ENCODE assay signal across 1 cellular context in the genomic region with DNA sequence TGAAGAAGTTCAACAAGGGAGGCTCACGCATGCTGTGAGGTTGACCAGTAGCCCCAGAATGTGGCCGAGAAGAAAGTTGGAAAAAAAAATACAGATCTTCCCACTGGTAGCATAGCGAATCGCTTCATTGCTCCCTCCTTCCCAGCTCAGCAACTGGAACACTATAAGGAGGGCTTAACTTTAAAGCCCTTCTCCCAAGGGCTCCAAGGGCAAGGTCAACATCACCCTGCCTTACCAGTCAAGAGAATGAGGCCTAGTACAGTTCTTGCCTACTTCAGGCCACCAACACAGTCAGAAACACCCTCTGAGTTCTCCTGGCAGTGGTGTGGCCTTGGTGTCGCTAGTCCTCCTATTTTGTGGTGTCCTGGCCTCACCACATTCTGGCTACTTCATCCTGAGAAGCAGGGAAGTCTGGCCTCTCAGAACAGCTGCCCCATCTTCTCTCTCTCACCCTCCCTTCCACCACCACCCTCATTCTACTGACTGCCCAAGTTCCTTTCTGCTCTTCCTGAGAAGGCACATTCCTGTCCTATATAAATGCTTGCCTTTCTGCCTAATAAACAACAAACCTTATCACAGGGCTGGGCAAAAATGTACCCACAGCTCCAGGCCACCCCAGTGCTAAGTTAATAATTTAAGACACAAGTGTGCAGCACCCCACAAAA.
TF ChIP-seq lines count a peak whose summit lies in the region.

No MANE protein-coding gene starts in this region.

TF ChIP-seq in K562, 482 proteins besides CTCF, POLR2A, EP300 and RAD21:
- no peak for TF ChIP-seq ELF4 (CRISPR knock-in tag; IDR thresholded peaks at IDR 0.05)
- TF ChIP-seq ZNF347 (CRISPR knock-in tag; IDR thresholded peaks at IDR 0.05; ENCODE audit: low read depth) = no peak
- no peak for TF ChIP-seq MGA (IDR thresholded peaks at IDR 0.05)
- TF ChIP-seq HDAC3 (IDR thresholded peaks at IDR 0.05; ENCODE audit: borderline replicate concordance, partially characterized antibody) = no peak
- TF ChIP-seq ZBTB9 (CRISPR knock-in tag; IDR thresholded peaks at IDR 0.05) = no peak
- TF ChIP-seq ZNF717 (CRISPR knock-in tag; IDR thresholded peaks at IDR 0.05) = no peak
- no peak for TF ChIP-seq ZNF324 (CRISPR knock-in tag; IDR thresholded peaks at IDR 0.05)
- TF ChIP-seq SNRNP70 (optimal IDR thresholded peaks at IDR 0.05; ENCODE audit: low read depth, low read length) = no peak
- TF ChIP-seq KLF1 (tag; IDR thresholded peaks at IDR 0.05) = no peak
- TF ChIP-seq STAG1 (CRISPR knock-in tag; IDR thresholded peaks at IDR 0.05; ENCODE audit: borderline replicate concordance) = no peak
- TF ChIP-seq FOXP4 (CRISPR knock-in tag; IDR thresholded peaks at IDR 0.05; ENCODE audit: borderline replicate concordance) = no peak
- TF ChIP-seq POLR3G (IDR thresholded peaks at IDR 0.05; ENCODE audit: extremely low read depth, insufficient read length, insufficient replicate concordance) = no peak
- no peak for TF ChIP-seq CCNT2 (IDR thresholded peaks at IDR 0.05; ENCODE audit: borderline replicate concordance, extremely low read depth, insufficient read length, low read depth, low read length)
- TF ChIP-seq, protein P1, sequence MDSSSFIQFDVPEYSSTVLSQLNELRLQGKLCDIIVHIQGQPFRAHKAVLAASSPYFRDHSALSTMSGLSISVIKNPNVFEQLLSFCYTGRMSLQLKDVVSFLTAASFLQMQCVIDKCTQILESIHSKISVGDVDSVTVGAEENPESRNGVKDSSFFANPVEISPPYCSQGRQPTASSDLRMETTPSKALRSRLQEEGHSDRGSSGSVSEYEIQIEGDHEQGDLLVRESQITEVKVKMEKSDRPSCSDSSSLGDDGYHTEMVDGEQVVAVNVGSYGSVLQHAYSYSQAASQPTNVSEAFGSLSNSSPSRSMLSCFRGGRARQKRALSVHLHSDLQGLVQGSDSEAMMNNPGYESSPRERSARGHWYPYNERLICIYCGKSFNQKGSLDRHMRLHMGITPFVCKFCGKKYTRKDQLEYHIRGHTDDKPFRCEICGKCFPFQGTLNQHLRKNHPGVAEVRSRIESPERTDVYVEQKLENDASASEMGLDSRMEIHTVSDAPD (CRISPR knock-in tag; IDR thresholded peaks at IDR 0.05) = no peak
- no peak for TF ChIP-seq ZNF280B (CRISPR knock-in tag; IDR thresholded peaks at IDR 0.05)
- TF ChIP-seq YBX1 (IDR thresholded peaks at IDR 0.05) = no peak
- TF ChIP-seq NCOA2 (IDR thresholded peaks at IDR 0.05; ENCODE audit: partially characterized antibody in 2 of 2) = no peak
- no peak for TF ChIP-seq SMAD2 (IDR thresholded peaks at IDR 0.05; ENCODE audit: low read depth, low read length)
- no peak for TF ChIP-seq KDM2B (CRISPR knock-in tag; IDR thresholded peaks at IDR 0.05)
- no peak for TF ChIP-seq SOX6 (IDR thresholded peaks at IDR 0.05)
